In the genomic region with DNA sequence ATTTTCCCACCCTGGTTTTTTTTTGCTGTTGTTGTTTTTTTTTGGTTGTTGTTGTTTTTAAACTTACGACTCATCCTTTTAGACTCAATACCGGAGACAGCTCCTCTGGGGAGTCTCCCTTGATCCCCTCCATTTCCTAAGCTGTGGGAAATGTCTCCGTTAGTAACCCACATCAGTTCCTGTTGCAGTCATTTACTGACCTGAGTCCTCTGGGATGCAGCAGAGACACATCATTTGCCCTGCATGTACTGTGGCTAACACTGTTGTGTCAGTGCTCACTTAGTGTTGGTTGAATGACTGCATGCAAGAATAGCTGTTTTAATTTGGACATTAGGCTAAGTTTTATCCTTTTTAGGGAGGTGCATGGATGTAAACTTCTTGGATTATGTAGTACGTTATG, we compare ENCODE assay signal across 13 cellular contexts.
A peak's percentile ranks its signal among the peaks of the same experiment; 100 is the strongest.
DNase-seq lines count a peak whose midpoint lies in the region; ATAC-seq, FAIRE-seq and TF ChIP-seq lines count a peak whose summit lies in the region.
"Had no signal": no experiment of that assay in that cellular context is flagged by ENCODE, and none has a peak within 500 bp of the region (broad histone marks: within the 10 kb centered on the region; RNA-seq: fewer than 3 reads in every experiment).

No MANE protein-coding gene starts in this region.

- H3K27ac Mint-ChIP-seq in IgD-negative memory B cell (peak overlapping the region; percentile 75 to 94 (median 78)), osteocyte (ENCODE audit: unreplicated experiment) (peak overlapping the region; percentile 83)
- H3K27ac Mint-ChIP-seq: mesothelial cell of epicardium had no signal

- H3K4me1 ChIP-seq in DOHH2 (ENCODE audit: control insufficient read depth, low read length) (peaks cover 84% of the 10 kb centered on the region), small intestine (ENCODE audit: control insufficient read depth in 2 of 2, insufficient read depth in 1 of 2, low read depth in 1 of 2, low read length in 1 of 2) (peaks cover 0 to 11% of the 10 kb centered on the region in 2 donors)

- H3K27ac ChIP-seq in DOHH2 (ENCODE audit: low read depth, low read length) (peak overlapping the region; percentile 60), small intestine (ENCODE audit: low read depth in 1 of 2, low read length in 1 of 2) (no peak overlapping the region)
- H3K27ac ChIP-seq: body of pancreas, foreskin keratinocyte had no signal

- H3F3A ChIP-seq in DOHH2 (ENCODE audit: control insufficient read depth, insufficient read depth): peaks cover 25% of the 10 kb centered on the region; the same call in 1 of the 2 replicates

- DNase-seq in dermis blood vessel endothelial cell: peak; percentile 39
- no peak for DNase-seq in osteocyte (ENCODE audit: extremely low spot score, unreplicated experiment)
- DNase-seq in SW 1271 (lab: John Stamatoyannopoulos, UW): no peak
- DNase-seq in small intestine: no peak
- DNase-seq: activated CD4-positive, alpha-beta T cell treated with anti-CD3 and anti-CD28 coated beads for 1 hour; body of pancreas; foreskin keratinocyte; NCI-H2171 had no signal

- H3K9me2 ChIP-seq in DOHH2 (replicated peaks; ENCODE audit: control insufficient read depth, low read length): no peaks in the 10 kb centered on the region

- no peaks in the 10 kb centered on the region for H3K9me3 ChIP-seq in DOHH2 (ENCODE audit: control insufficient read depth, insufficient read depth, low read length)
- H3K9me3 ChIP-seq in small intestine (ENCODE audit: control insufficient read depth, low read depth): no peaks in the 10 kb centered on the region
- H3K9me3 ChIP-seq: body of pancreas had no signal

- FAIRE-seq in small intestine (lab: Jason Lieb, UNC): no peak

- WGBS in small intestine, 3 donors: 78 to 92% (median 82%) methylated on average over 4 of the region's 4 CpGs

- no peak for TF ChIP-seq CTCF in DOHH2 (IDR thresholded peaks at IDR 0.05; ENCODE audit: low read depth, low read length, poor library complexity, severe bottlenecking)
- no peak for TF ChIP-seq CTCF in osteocyte (IDR thresholded peaks at IDR 0.05)

- H4K20me1 ChIP-seq in DOHH2 (ENCODE audit: control insufficient read depth, insufficient read depth, low read depth, low read length): no peaks in the 10 kb centered on the region

- H3K79me2 ChIP-seq in DOHH2 (ENCODE audit: control insufficient read depth, low read length): peaks cover 100% of the 10 kb centered on the region

- peak overlapping the region; percentile 58 for H3K4me2 ChIP-seq in DOHH2 (ENCODE audit: low read length)

- H3K27me3 ChIP-seq in DOHH2 (ENCODE audit: control insufficient read depth, low read length): no peaks in the 10 kb centered on the region
- H3K27me3 ChIP-seq in small intestine (ENCODE audit: control insufficient read depth in 2 of 2, insufficient read depth in 2 of 2, low read length in 2 of 2): no peaks in the 10 kb centered on the region
- H3K27me3 ChIP-seq: body of pancreas, foreskin keratinocyte had no signal

- H3K36me3 Mint-ChIP-seq in IgD-negative memory B cell (peaks cover 4% of the 10 kb centered on the region), osteocyte (ENCODE audit: unreplicated experiment) (peaks cover 3% of the 10 kb centered on the region)
- H3K36me3 Mint-ChIP-seq: mesothelial cell of epicardium had no signal

- H3K9me3 Mint-ChIP-seq in IgD-negative memory B cell (no peaks in the 10 kb centered on the region), osteocyte (ENCODE audit: unreplicated experiment) (no peaks in the 10 kb centered on the region)
- H3K9me3 Mint-ChIP-seq: mesothelial cell of epicardium had no signal

- H3K27me3 Mint-ChIP-seq in IgD-negative memory B cell (no peaks in the 10 kb centered on the region), osteocyte (ENCODE audit: unreplicated experiment) (no peaks in the 10 kb centered on the region)

- H3K4me3 ChIP-seq in DOHH2 (ENCODE audit: low read length): peak overlapping the region; percentile 53
- H3K4me3 ChIP-seq in small intestine (ENCODE audit: low read depth in 1 of 2, low read length in 2 of 2): no peak overlapping the region
- H3K4me3 ChIP-seq: body of pancreas had no signal

- H3K4me1 Mint-ChIP-seq in IgD-negative memory B cell (peaks cover 37 to 41% (median 39%) of the 10 kb centered on the region in 3 donors), osteocyte (ENCODE audit: unreplicated experiment) (peaks cover 37% of the 10 kb centered on the region)
- H3K4me1 Mint-ChIP-seq: mesothelial cell of epicardium had no signal

- H3K36me3 ChIP-seq in DOHH2 (ENCODE audit: control insufficient read depth, low read length): peaks cover 75% of the 10 kb centered on the region
- H3K36me3 ChIP-seq in small intestine (ENCODE audit: control insufficient read depth in 2 of 2, insufficient read depth in 2 of 2, low read length in 2 of 2): peaks cover 2% of the 10 kb centered on the region in 2 donors

- ATAC-seq in HG03159 (IDR thresholded peaks at IDR 0.05; ENCODE audit: unreplicated experiment): no peak
- ATAC-seq in GM19035 (IDR thresholded peaks at IDR 0.05; ENCODE audit: unreplicated experiment): no peak
- ATAC-seq: body of pancreas, foreskin keratinocyte had no signal

- H3K4me3 Mint-ChIP-seq in IgD-negative memory B cell: peak overlapping the region in 3 of 4 donors; percentile 45 to 74 (median 47)
- no peak overlapping the region for H3K4me3 Mint-ChIP-seq in osteocyte (ENCODE audit: unreplicated experiment)
- H3K4me3 Mint-ChIP-seq: mesothelial cell of epicardium had no signal
